ENCODE assay signal across 17 cellular contexts in genomic region chr10:129516846-129517679, GRCh38. TPM values are rescaled to one million over a fixed set of nuclear protein-coding genes. Genes with fewer than 3 reads are reported as not detected.
A peak's percentile ranks its signal among the peaks of the same experiment; 100 is the strongest.
DNase-seq lines count a peak whose midpoint lies in the region; ATAC-seq and TF ChIP-seq lines count a peak whose summit lies in the region.
"Had no signal": no experiment of that assay in that cellular context is flagged by ENCODE, and none has a peak within 500 bp of the region (broad histone marks: within the 10 kb centered on the region; RNA-seq: fewer than 3 reads in every experiment).

No MANE protein-coding gene starts in this region.

- peak overlapping the region; percentile 27 to 70 for H3K4me3 Mint-ChIP-seq in effector memory CD8-positive, alpha-beta T cell
- no peak overlapping the region for H3K4me3 Mint-ChIP-seq in osteocyte (ENCODE audit: unreplicated experiment)
- H3K4me3 Mint-ChIP-seq: B cell; CD14-positive monocyte; CD8-positive, alpha-beta T cell; H9 had no signal

- H3K27me3 ChIP-seq in BLaER1: no peaks in the 10 kb centered on the region
- no peaks in the 10 kb centered on the region for H3K27me3 ChIP-seq in OCI-LY1 (ENCODE audit: insufficient read depth, low read length)
- H3K27me3 ChIP-seq in stomach: no peaks in the 10 kb centered on the region

- H3K4me1 ChIP-seq in BLaER1 (peaks cover 65% of the 10 kb centered on the region), OCI-LY1 (ENCODE audit: insufficient read depth, low read length, severe bottlenecking) (peaks cover 58% of the 10 kb centered on the region), stomach (peaks cover 0 to 13% (median 0%) of the 10 kb centered on the region in 4 donors)

- H3K4me3 ChIP-seq in BLaER1 (no peak overlapping the region), OCI-LY1 (ENCODE audit: low read depth, low read length, poor library complexity, severe bottlenecking) (no peak overlapping the region), stomach (no peak overlapping the region)

- peak overlapping the region; percentile 59 for H3K27ac ChIP-seq in BLaER1
- peak overlapping the region; percentile 81 for H3K27ac ChIP-seq in OCI-LY1 (ENCODE audit: low read depth, low read length, poor library complexity, severe bottlenecking)
- H3K27ac ChIP-seq in stomach: no peak overlapping the region

- WGBS in stomach, 5 donors: 90 to 95% (median 94%) methylated on average over 23 to 26 of the region's 26 CpGs

- H3K4me2 ChIP-seq in BLaER1 (peak overlapping the region; percentile 83), OCI-LY1 (ENCODE audit: low read length) (no peak overlapping the region)

- TF ChIP-seq CTCF in OCI-LY1 (IDR thresholded peaks at IDR 0.05; ENCODE audit: low read length) (no peak), osteocyte (IDR thresholded peaks at IDR 0.05) (no peak), stomach (IDR thresholded peaks at IDR 0.05) (no peak)

- H3K9me2 ChIP-seq in OCI-LY1 (ENCODE audit: low read depth, low read length): no peaks in the 10 kb centered on the region

- no peak for TF ChIP-seq EP300 in stomach (IDR thresholded peaks at IDR 0.05)

- H3K4me1 Mint-ChIP-seq in effector memory CD8-positive, alpha-beta T cell (ENCODE audit: low read depth in 2 of 2): peaks cover 20 to 37% of the 10 kb centered on the region in 2 donors
- no peaks in the 10 kb centered on the region for H3K4me1 Mint-ChIP-seq in osteocyte (ENCODE audit: unreplicated experiment)
- H3K4me1 Mint-ChIP-seq: CD14-positive monocyte had no signal

- TF ChIP-seq POLR2A in stomach (IDR thresholded peaks at IDR 0.05): no peak

- H3K9me3 Mint-ChIP-seq in effector memory CD8-positive, alpha-beta T cell: no peaks in the 10 kb centered on the region
- no peaks in the 10 kb centered on the region for H3K9me3 Mint-ChIP-seq in osteocyte (ENCODE audit: unreplicated experiment)

- H3K9me3 ChIP-seq in BLaER1 (peaks cover 22% of the 10 kb centered on the region), OCI-LY1 (ENCODE audit: low read length) (0 out of 2 replicates have a peak, but pooled peaks cover 2% of the 10 kb centered on the region), stomach (no peaks in the 10 kb centered on the region)

- H4K20me1 ChIP-seq in BLaER1 (peaks cover 37% of the 10 kb centered on the region), OCI-LY1 (ENCODE audit: insufficient read depth, low read length) (no peaks in the 10 kb centered on the region)

- peak overlapping the region; percentile 17 for H3K9ac ChIP-seq in BLaER1
- no peak overlapping the region for H3K9ac ChIP-seq in OCI-LY1 (ENCODE audit: low read length)

- ATAC-seq in effector memory CD8-positive, alpha-beta T cell (replicated peaks): no peak
- ATAC-seq: CD8-positive, alpha-beta T cell; HepG2 had no signal

- peaks cover 5% of the 10 kb centered on the region for H3K36me3 Mint-ChIP-seq in effector memory CD8-positive, alpha-beta T cell (ENCODE audit: insufficient read depth)
- peaks cover 2% of the 10 kb centered on the region for H3K36me3 Mint-ChIP-seq in osteocyte (ENCODE audit: unreplicated experiment)

- DNase-seq in effector memory CD8-positive, alpha-beta T cell: no peak
- DNase-seq in osteocyte (ENCODE audit: extremely low spot score, unreplicated experiment) (peak; percentile 76), stomach (no peak), NCI-H146 (lab: John Stamatoyannopoulos, UW) (no peak), pons (ENCODE audit: low spot score) (no peak)
- DNase-seq: COR-L47, DMS153, DMS79 treated with DMSO at 0.1 percent for 48 hours, EL, GOT3, H9 had no signal

- peak overlapping the region; percentile 62 to 75 for H3K27ac Mint-ChIP-seq in effector memory CD8-positive, alpha-beta T cell
- H3K27ac Mint-ChIP-seq in osteocyte (ENCODE audit: unreplicated experiment): no peak overlapping the region
- H3K27ac Mint-ChIP-seq: CD14-positive monocyte had no signal

- peaks cover 21% of the 10 kb centered on the region for H3K79me2 ChIP-seq in OCI-LY1 (ENCODE audit: insufficient read depth, low read length)

- H3K27me3 Mint-ChIP-seq in effector memory CD8-positive, alpha-beta T cell: no peaks in the 10 kb centered on the region
- no peaks in the 10 kb centered on the region for H3K27me3 Mint-ChIP-seq in osteocyte (ENCODE audit: unreplicated experiment)
- H3K27me3 Mint-ChIP-seq: B cell had no signal

- H2AFZ ChIP-seq in OCI-LY1 (ENCODE audit: low read length): no peak overlapping the region

- H3F3A ChIP-seq in OCI-LY1 (ENCODE audit: insufficient read depth, low read length): no peaks in the 10 kb centered on the region; the same call in 1 of the 2 replicates

- intact Hi-C loops in stomach (cut with DNase I; ENCODE audit: low total_unique reads): no loop called here

- H3K36me3 ChIP-seq in BLaER1 (peaks cover 33% of the 10 kb centered on the region), OCI-LY1 (ENCODE audit: insufficient read depth, low read length) (peaks cover 4% of the 10 kb centered on the region), stomach (peaks cover 0 to 6% (median 0%) of the 10 kb centered on the region in 4 donors)

RNA-seq across cellular contexts. Expression of gene MGMT, which starts 50.0 kb away (rescaled TPM):
- total RNA-seq in osteocyte: 17.0 and 20.8 TPM in 2 replicates
- 10 to 100 TPM in 3 of 5 donors, 1 to 10 TPM in 2; 1.2 to 37.8 (median 18.3) TPM for total RNA-seq in stomach
- 10 to 100 TPM; 17.8 to 31.3 (median 24.3) TPM for polyA plus RNA-seq in stomach

Comparison
In these comparisons a context has a peak if more than half of its experiments do, and no peak if none do; other contexts are left out.
1. H3K27ac ChIP-seq: peak in BLaER1 (single experiment) and OCI-LY1 (single experiment); none in stomach (0 of 5).